In genomic region chr6:134686071-134686470, GRCh38 we compare ENCODE assay signal across 20 cellular contexts.
DNase-seq lines count a peak whose midpoint lies in the region; ATAC-seq, FAIRE-seq and TF ChIP-seq lines count a peak whose summit lies in the region.
"Had no signal": no experiment of that assay in that cellular context is flagged by ENCODE, and none has a peak within 500 bp of the region (broad histone marks: within the 10 kb centered on the region; RNA-seq: fewer than 3 reads in every experiment).

No MANE protein-coding gene starts in this region.

- H3K27ac Mint-ChIP-seq in MCF 10A (ENCODE audit: low read depth, unreplicated experiment): peak overlapping the region; percentile 31
- H3K27ac Mint-ChIP-seq: T-helper 17 cell had no signal

- no peaks in the 10 kb centered on the region for H3K9me3 ChIP-seq in breast epithelium
- H3K9me3 ChIP-seq in hepatocyte (ENCODE audit: low read depth): no peaks in the 10 kb centered on the region
- H3K9me3 ChIP-seq: colonic mucosa had no signal

- H3K27ac ChIP-seq in breast epithelium: no peak overlapping the region
- H3K27ac ChIP-seq in hepatocyte: no peak overlapping the region
- H3K27ac ChIP-seq: colonic mucosa had no signal

- no TSS peak for BruUV-seq in MCF 10A (replicated peaks; lab: Mats Ljungman, UMichigan)

- TF ChIP-seq CTCF in MCF 10A (IDR thresholded peaks at IDR 0.05; ENCODE audit: unreplicated experiment): no peak
- no peak for TF ChIP-seq CTCF in breast epithelium (IDR thresholded peaks at IDR 0.05)
- TF ChIP-seq CTCF in foreskin fibroblast (IDR thresholded peaks at IDR 0.05; ENCODE audit: low read depth, low read length): no peak
- no peak for TF ChIP-seq CTCF in hepatocyte (IDR thresholded peaks at IDR 0.05; ENCODE audit: poor library complexity)

- no peak for TF ChIP-seq POLR2A in breast epithelium (IDR thresholded peaks at IDR 0.05)
- TF ChIP-seq POLR2A in GM12891 (IDR thresholded peaks at IDR 0.05; ENCODE audit: low read depth, low read length): no peak

- peak overlapping the region; percentile 29 for H3K4me3 Mint-ChIP-seq in MCF 10A (ENCODE audit: unreplicated experiment)
- H3K4me3 Mint-ChIP-seq: T-helper 17 cell had no signal

- no peaks in the 10 kb centered on the region for H4K20me1 ChIP-seq in hepatocyte (ENCODE audit: insufficient read depth, poor library complexity, severe bottlenecking)

- H3K4me1 Mint-ChIP-seq in MCF 10A (ENCODE audit: insufficient read depth, unreplicated experiment): peaks cover 14% of the 10 kb centered on the region
- H3K4me1 Mint-ChIP-seq: T-helper 17 cell had no signal

- POLR2A ChIA-PET in MCF 10A (lab: Yijun Ruan, JAX): interaction anchor here (0.7 to 1.2 kb wide), 4 partner anchors 9 to 44 kb away, joined by 4 to 5 read pairs (median 4); no protein-coding TSS in a partner anchor

- H3K36me3 ChIP-seq in breast epithelium: no peaks in the 10 kb centered on the region
- no peaks in the 10 kb centered on the region for H3K36me3 ChIP-seq in hepatocyte (replicated peaks; ENCODE audit: insufficient read depth, low read depth)
- H3K36me3 ChIP-seq: colonic mucosa had no signal

- no peaks in the 10 kb centered on the region for H3K36me3 Mint-ChIP-seq in MCF 10A (ENCODE audit: insufficient read depth, unreplicated experiment)

- no peaks in the 10 kb centered on the region for H3K27me3 ChIP-seq in breast epithelium
- no peaks in the 10 kb centered on the region for H3K27me3 ChIP-seq in hepatocyte
- H3K27me3 ChIP-seq: colonic mucosa had no signal

- H3K27me3 Mint-ChIP-seq in MCF 10A (ENCODE audit: insufficient read depth, unreplicated experiment): no peaks in the 10 kb centered on the region

- CTCF ChIA-PET in MCF 10A (lab: Yijun Ruan, JAX): interaction anchor here (0.6 to 0.7 kb wide), 2 partner anchors 332 to 563 kb away, joined by 3 read pairs; no protein-coding TSS in a partner anchor

- intact Hi-C loops in MCF 10A (cut with micrococcal nuclease) (no loop called here), breast epithelium (cut with DNase I; ENCODE audit: low total_unique reads) (no loop called here)

- no peaks in the 10 kb centered on the region for H3K9me3 Mint-ChIP-seq in MCF 10A (ENCODE audit: unreplicated experiment)

- H2AFZ ChIP-seq in hepatocyte: no peak overlapping the region

- no peaks in the 10 kb centered on the region for H3K9me2 ChIP-seq in hepatocyte (replicated peaks; ENCODE audit: insufficient read depth)

- H3K4me1 ChIP-seq in breast epithelium: no peaks in the 10 kb centered on the region
- H3K4me1 ChIP-seq in hepatocyte (ENCODE audit: insufficient read depth): no peaks in the 10 kb centered on the region
- H3K4me1 ChIP-seq: colonic mucosa had no signal

- H3K79me2 ChIP-seq in hepatocyte: no peaks in the 10 kb centered on the region

- no peak overlapping the region for H3K4me2 ChIP-seq in hepatocyte

- FAIRE-seq in GM12891 (lab: Jason Lieb, UNC): no peak
- FAIRE-seq: GM18507 had no signal

- H3K4me3 ChIP-seq in breast epithelium (no peak overlapping the region), foreskin fibroblast (ENCODE audit: low read depth in 1 of 2, low read length in 2 of 2) (no peak overlapping the region), hepatocyte (no peak overlapping the region)
- H3K4me3 ChIP-seq: colonic mucosa had no signal

- ATAC-seq in GM19463 (IDR thresholded peaks at IDR 0.05; ENCODE audit: unreplicated experiment): no peak
- ATAC-seq: Panc1, T-helper 17 cell had no signal

- DNase-seq in MCF 10A (ENCODE audit: unreplicated experiment) (peak; percentile 91), breast epithelium (ENCODE audit: low spot score in 2 of 2) (no peak), RPMI7951 (ENCODE audit: low read depth) (peak; percentile 67), foreskin fibroblast (peak; percentile 73 to 76), MV-4-11 (lab: John Stamatoyannopoulos, UW) (no peak), GM12891 (ENCODE audit: insufficient read length, low spot score) (no peak), hepatocyte (ENCODE audit: low spot score) (no peak)
- DNase-seq: activated CD4-positive, CD25-positive, alpha-beta regulatory T cell; activated effector memory CD4-positive, alpha-beta T cell treated with anti-CD3 and anti-CD28 coated beads, Interleukin-2, amount 50 U/mL, for 16 hours; colonic mucosa; COR-L47; Karpas-422; NCI-H187 treated with DMSO at 0.1 percent for 48 hours; NCI-H526 treated with DMSO at 0.1 percent for 48 hours; stimulated activated CD4-positive, alpha-beta T cell treated with anti-CD3 and anti-CD28 coated beads, Interleukin-12 subunit alpha, Interleukin-12 subunit beta, amount 100 ng/mL, for 4 hours; stimulated activated naive CD4-positive, alpha-beta T cell treated with Interleukin-2 at 50 U/mL for 16 hours; T-helper 17 cell had no signal

- WGBS in hepatocyte (ENCODE audit: low lambda C conversion rate, missing lambda C conversion rate): 78% methylated on average over 6 of the region's 6 CpGs

TF ChIP-seq in GM12891, 5 proteins besides CTCF, POLR2A, EP300 and RAD21:
- TF ChIP-seq POLR2AphosphoS5 (IDR thresholded peaks at IDR 0.05; ENCODE audit: low read depth, low read length): no peak
- TF ChIP-seq PAX5 (IDR thresholded peaks at IDR 0.05; ENCODE audit: insufficient read depth, low read length, severe bottlenecking): no peak
- no peak for TF ChIP-seq SPI1 (IDR thresholded peaks at IDR 0.05; ENCODE audit: low read depth, low read length)
- TF ChIP-seq TAF1 (IDR thresholded peaks at IDR 0.05; ENCODE audit: low read depth, low read length): no peak
- no peak for TF ChIP-seq POU2F2 (IDR thresholded peaks at IDR 0.05; ENCODE audit: low read depth, low read length)

Comparison
In these comparisons a context has a peak if more than half of its experiments do, and no peak if none do; other contexts are left out.
1. DNase-seq: peak in MCF 10A (single experiment), RPMI7951 (single experiment) and foreskin fibroblast (2 of 2); none in breast epithelium (0 of 2), MV-4-11 (single experiment), GM12891 (single experiment) and hepatocyte (single experiment).